ENCODE assay signal across 1 cellular context in the genomic region with DNA sequence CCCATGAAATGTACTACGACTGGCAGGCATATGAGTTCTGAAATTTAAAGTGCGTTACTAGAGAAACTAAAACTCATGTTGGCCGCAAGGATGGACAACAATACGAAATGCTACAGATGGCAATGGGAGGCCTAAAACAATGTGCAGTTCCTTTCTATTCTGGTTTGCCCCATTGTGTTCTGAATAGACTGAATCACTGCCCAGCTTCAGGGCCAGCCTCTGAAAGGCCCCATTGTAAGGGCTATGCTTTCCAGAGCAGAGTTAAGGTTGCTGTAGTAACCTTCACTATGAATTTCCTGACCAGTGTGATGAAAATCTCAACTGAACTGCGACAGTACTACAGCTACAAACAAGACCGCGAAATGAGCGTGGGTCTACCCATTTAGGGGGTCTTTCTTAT.
TF ChIP-seq lines count a peak whose summit lies in the region.

No MANE protein-coding gene starts in this region.

TF ChIP-seq in endothelial cell of umbilical vein, 7 proteins besides CTCF, POLR2A, EP300 and RAD21:
- no peak for TF ChIP-seq POLR2AphosphoS5 (IDR thresholded peaks at IDR 0.05; ENCODE audit: insufficient read depth, low read depth, low read length)
- TF ChIP-seq JUN (IDR thresholded peaks at IDR 0.05; ENCODE audit: borderline replicate concordance, insufficient read depth, insufficient read length, low read depth), result peak; percentile 24
